ENCODE assay signal across 8 cellular contexts in the genomic region with DNA sequence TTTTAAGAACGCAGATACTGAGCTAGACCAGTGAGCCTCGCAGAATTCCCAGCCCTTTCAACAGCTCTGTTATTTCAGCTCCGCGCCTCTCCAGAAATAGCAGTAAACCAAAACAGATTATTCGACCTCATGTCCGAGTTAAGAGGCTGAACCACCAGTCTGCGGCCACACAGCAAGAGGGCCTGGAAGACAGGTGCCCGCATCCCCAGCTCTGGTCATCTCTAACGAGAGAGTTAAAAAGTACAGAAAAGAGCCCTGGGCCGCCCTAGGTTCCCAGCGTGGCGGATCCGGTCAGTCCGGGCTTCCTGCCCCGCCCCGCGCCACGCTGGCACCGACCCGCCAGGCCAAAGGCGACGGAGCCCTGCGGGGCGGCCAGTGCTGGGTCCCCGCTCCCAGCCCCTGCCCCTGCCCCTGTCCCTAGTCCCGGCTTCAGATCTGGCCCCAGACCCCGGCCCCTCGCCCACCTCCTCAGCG. TPM values are rescaled to one million over a fixed set of nuclear protein-coding genes. Genes with fewer than 3 reads are reported as not detected.
DNase-seq lines count a peak whose midpoint lies in the region; TF ChIP-seq lines count a peak whose summit lies in the region.

No MANE protein-coding gene starts in this region.

- peaks cover 34 to 57% of the 10 kb centered on the region in 2 donors for H3K4me1 ChIP-seq in adrenal gland (replicated peaks in 1 of 2)
- peaks cover 17% of the 10 kb centered on the region for H3K4me1 ChIP-seq in parathyroid adenoma

- DNase-seq in DMS 273 (lab: John Stamatoyannopoulos, UW; ENCODE audit: unreplicated experiment) (peak; percentile 55), DMS 273 treated with DMSO at 0.1 percent for 48 hours (lab: John Stamatoyannopoulos, UW) (no peak), HCEC 1CT (peak; percentile 52), M059J (ENCODE audit: low read depth) (peak; percentile 53), adrenal gland (peak; percentile 57 to 86 (median 77)), cardiac septum (ENCODE audit: low spot score) (peak; percentile 81), NCI-H526 treated with DMSO at 0.1 percent for 48 hours (lab: John Stamatoyannopoulos, UW) (no peak)

- peak overlapping the region; percentile 78 for H3K4me2 ChIP-seq in parathyroid adenoma (ENCODE audit: low read length)

- peaks cover 17% of the 10 kb centered on the region for H3K79me2 ChIP-seq in parathyroid adenoma

- peak overlapping the region; percentile 66 to 100 (median 80) for H3K4me3 ChIP-seq in adrenal gland
- peak overlapping the region; percentile 94 for H3K4me3 ChIP-seq in parathyroid adenoma (ENCODE audit: low read depth, low read length)

- TF ChIP-seq POLR2A in adrenal gland (IDR thresholded peaks at IDR 0.05), result no peak

- H3K9me3 ChIP-seq in adrenal gland (replicated peaks in 1 of 3) (no peaks in the 10 kb centered on the region), parathyroid adenoma (ENCODE audit: control insufficient read depth, low read length) (no peaks in the 10 kb centered on the region)

- H2AFZ ChIP-seq in parathyroid adenoma, result peak overlapping the region; percentile 89

- TF ChIP-seq CTCF in adrenal gland (IDR thresholded peaks at IDR 0.05), result no peak
- no peak for TF ChIP-seq CTCF in parathyroid adenoma (IDR thresholded peaks at IDR 0.05)

- H3K27ac ChIP-seq in adrenal gland (peak overlapping the region; percentile 96 to 100 (median 100)), parathyroid adenoma (peak overlapping the region; percentile 99)

- H3K27me3 ChIP-seq in adrenal gland (no peaks in the 10 kb centered on the region), parathyroid adenoma (ENCODE audit: control insufficient read depth, insufficient read depth, low read length) (no peaks in the 10 kb centered on the region)

- 0 to 1% (median 1%) methylated on average over 8 to 29 of the region's 29 CpGs for WGBS in adrenal gland, 4 donors

- intact Hi-C loops in adrenal gland (cut with DNase I) (no loop called here), cardiac septum (cut with DNase I) (loop anchor here (1.0 kb wide), 1 partner anchor 28 kb away; a partner anchor contains a TSS)

- peak overlapping the region; percentile 99 for H3K9ac ChIP-seq in parathyroid adenoma

- H3K36me3 ChIP-seq in adrenal gland (replicated peaks in 1 of 2), result peaks cover 0 to 35% of the 10 kb centered on the region in 2 donors
- H3K36me3 ChIP-seq in parathyroid adenoma (ENCODE audit: control insufficient read depth, insufficient read depth, low read length), result no peaks in the 10 kb centered on the region

RNA-seq across cellular contexts. Expression of a gene that starts 0.5 kb away (rescaled TPM):
- 170 and 177 TPM in 2 replicates for total RNA-seq in M059J (2014; rRNA removed; shearing (Covaris generic))
- total RNA-seq in adrenal gland (100 to 1,000 TPM in 7 of 8 donors, 10 to 100 TPM in 1; 70.7 to 393 (median 168) TPM), cardiac septum (81.2 TPM)
- 100 to 1,000 TPM in 1 of 3 donors, 10 to 100 TPM in 2; 31.2 to 250 (median 42.2) TPM for polyA plus RNA-seq in adrenal gland

RNA-seq across cellular contexts. Expression of a gene that starts 27.4 kb away (rescaled TPM):
- total RNA-seq in M059J (2014; rRNA removed; shearing (Covaris generic)), result 24.4 and 35.2 TPM in 2 replicates
- total RNA-seq in adrenal gland (10 to 100 TPM; 16.3 to 31.0 (median 23.1) TPM), cardiac septum (12.3 TPM)
- polyA plus RNA-seq in adrenal gland, result 10 to 100 TPM in 2 of 3 donors, 1 to 10 TPM in 1; 9.0 to 38.0 (median 13.1) TPM

RNA-seq across cellular contexts. Expression of a gene that starts 58.0 kb away (rescaled TPM):
- 26.8 and 49.8 TPM in 2 replicates for total RNA-seq in M059J (2014; rRNA removed; shearing (Covaris generic))
- total RNA-seq in adrenal gland, result 10 to 100 TPM; 19.7 to 48.2 (median 27.4) TPM
- 10 to 100 TPM; 29.4 to 31.7 (median 29.8) TPM for polyA plus RNA-seq in adrenal gland
- 10.0 TPM for total RNA-seq in cardiac septum

RNA-seq across cellular contexts. Expression of a gene that starts 58.3 kb away (rescaled TPM):
- total RNA-seq in M059J (2014; rRNA removed; shearing (Covaris generic)), result 18.4 and 44.7 TPM in 2 replicates
- 10 to 100 TPM in 3 of 8 donors, 1 to 10 TPM in 5; 3.2 to 20.1 (median 9.1) TPM for total RNA-seq in adrenal gland
- 10 to 100 TPM; 18.8 to 31.0 (median 23.1) TPM for polyA plus RNA-seq in adrenal gland
- 2.2 TPM for total RNA-seq in cardiac septum

Comparison
In these comparisons a context has a peak if more than half of its experiments do, and no peak if none do; other contexts are left out.
1. DNase-seq: peak in DMS 273 (single experiment), HCEC 1CT (single experiment), M059J (single experiment), adrenal gland (7 of 7) and cardiac septum (single experiment); none in DMS 273 treated with DMSO at 0.1 percent for 48 hours (single experiment) and NCI-H526 treated with DMSO at 0.1 percent for 48 hours (single experiment).